1 cellular context compared by ENCODE assay signal in the genomic region with DNA sequence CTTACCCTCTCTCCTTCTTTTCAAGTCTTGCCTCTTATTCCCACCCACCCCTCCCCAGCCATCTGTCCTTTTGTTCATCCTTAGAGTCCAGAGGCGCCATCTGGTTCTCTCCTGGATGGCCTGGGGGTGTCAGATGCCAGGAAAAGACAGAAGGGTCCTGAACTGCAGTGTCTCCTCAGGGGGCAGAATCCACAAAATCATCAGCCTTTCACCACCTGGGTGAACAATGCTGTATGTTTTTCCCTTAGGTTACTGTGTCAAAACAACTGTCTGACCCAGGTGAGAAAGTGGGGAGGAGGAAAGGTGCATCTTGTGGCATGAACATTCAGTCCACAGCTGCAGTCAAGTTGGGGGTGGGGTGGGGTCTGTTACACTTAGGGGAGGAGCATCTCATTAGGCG.
TF ChIP-seq lines count a peak whose summit lies in the region.

No MANE protein-coding gene starts in this region.

TF ChIP-seq in WTC11, 78 proteins besides CTCF, POLR2A, EP300 and RAD21 (continued from another document):
- TF ChIP-seq, protein P1, sequence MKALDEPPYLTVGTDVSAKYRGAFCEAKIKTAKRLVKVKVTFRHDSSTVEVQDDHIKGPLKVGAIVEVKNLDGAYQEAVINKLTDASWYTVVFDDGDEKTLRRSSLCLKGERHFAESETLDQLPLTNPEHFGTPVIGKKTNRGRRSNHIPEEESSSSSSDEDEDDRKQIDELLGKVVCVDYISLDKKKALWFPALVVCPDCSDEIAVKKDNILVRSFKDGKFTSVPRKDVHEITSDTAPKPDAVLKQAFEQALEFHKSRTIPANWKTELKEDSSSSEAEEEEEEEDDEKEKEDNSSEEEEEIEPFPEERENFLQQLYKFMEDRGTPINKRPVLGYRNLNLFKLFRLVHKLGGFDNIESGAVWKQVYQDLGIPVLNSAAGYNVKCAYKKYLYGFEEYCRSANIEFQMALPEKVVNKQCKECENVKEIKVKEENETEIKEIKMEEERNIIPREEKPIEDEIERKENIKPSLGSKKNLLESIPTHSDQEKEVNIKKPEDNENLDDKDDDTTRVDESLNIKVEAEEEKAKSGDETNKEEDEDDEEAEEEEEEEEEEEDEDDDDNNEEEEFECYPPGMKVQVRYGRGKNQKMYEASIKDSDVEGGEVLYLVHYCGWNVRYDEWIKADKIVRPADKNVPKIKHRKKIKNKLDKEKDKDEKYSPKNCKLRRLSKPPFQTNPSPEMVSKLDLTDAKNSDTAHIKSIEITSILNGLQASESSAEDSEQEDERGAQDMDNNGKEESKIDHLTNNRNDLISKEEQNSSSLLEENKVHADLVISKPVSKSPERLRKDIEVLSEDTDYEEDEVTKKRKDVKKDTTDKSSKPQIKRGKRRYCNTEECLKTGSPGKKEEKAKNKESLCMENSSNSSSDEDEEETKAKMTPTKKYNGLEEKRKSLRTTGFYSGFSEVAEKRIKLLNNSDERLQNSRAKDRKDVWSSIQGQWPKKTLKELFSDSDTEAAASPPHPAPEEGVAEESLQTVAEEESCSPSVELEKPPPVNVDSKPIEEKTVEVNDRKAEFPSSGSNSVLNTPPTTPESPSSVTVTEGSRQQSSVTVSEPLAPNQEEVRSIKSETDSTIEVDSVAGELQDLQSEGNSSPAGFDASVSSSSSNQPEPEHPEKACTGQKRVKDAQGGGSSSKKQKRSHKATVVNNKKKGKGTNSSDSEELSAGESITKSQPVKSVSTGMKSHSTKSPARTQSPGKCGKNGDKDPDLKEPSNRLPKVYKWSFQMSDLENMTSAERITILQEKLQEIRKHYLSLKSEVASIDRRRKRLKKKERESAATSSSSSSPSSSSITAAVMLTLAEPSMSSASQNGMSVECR (CRISPR knock-in tag; IDR thresholded peaks at IDR 0.05; ENCODE audit: borderline replicate concordance): no peak
- TF ChIP-seq, protein P2, sequence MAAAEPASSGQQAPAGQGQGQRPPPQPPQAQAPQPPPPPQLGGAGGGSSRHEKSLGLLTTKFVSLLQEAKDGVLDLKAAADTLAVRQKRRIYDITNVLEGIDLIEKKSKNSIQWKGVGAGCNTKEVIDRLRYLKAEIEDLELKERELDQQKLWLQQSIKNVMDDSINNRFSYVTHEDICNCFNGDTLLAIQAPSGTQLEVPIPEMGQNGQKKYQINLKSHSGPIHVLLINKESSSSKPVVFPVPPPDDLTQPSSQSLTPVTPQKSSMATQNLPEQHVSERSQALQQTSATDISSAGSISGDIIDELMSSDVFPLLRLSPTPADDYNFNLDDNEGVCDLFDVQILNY (CRISPR knock-in tag; IDR thresholded peaks at IDR 0.05): no peak
